Comparison of ENCODE assay signal across 1 cellular context in genomic region chr17:30472238-30472890, GRCh38.
TF ChIP-seq lines count a peak whose summit lies in the region.

No MANE protein-coding gene starts in this region.

TF ChIP-seq in HEK293, 187 proteins besides CTCF, POLR2A, EP300 and RAD21:
- TF ChIP-seq ZBTB17 (tag by site-specific recombination; IDR thresholded peaks at IDR 0.05), result peak; percentile 86
- TF ChIP-seq ZNF416 (tag by site-specific recombination; IDR thresholded peaks at IDR 0.05), result no peak
- no peak for TF ChIP-seq ZNF449 (tag by site-specific recombination; IDR thresholded peaks at IDR 0.05)
- TF ChIP-seq PRDM1 (tag by site-specific recombination; IDR thresholded peaks at IDR 0.05), result peak; percentile 26; the same call in 1 of the 2 replicates
